In genomic region chr15:38853608-38854007, GRCh38 we compare ENCODE assay signal across 9 cellular contexts.
DNase-seq lines count a peak whose midpoint lies in the region; ATAC-seq, FAIRE-seq and TF ChIP-seq lines count a peak whose summit lies in the region.
"Had no signal": no experiment of that assay in that cellular context is flagged by ENCODE, and none has a peak within 500 bp of the region (broad histone marks: within the 10 kb centered on the region; RNA-seq: fewer than 3 reads in every experiment).

No MANE protein-coding gene starts in this region.

- CTCF ChIA-PET in A549 (lab: Yijun Ruan, JAX): no interaction called here

- no peaks in the 10 kb centered on the region for H3K4me1 Mint-ChIP-seq in glutamatergic neuron (ENCODE audit: low read depth, unreplicated experiment)

- WGBS in A549 (ENCODE audit: missing lambda C conversion rate): 73% methylated on average over 1 of the region's 1 CpG

- TF ChIP-seq RAD21 in A549 (conservative IDR thresholded peaks at IDR 0.05 in 1 of 2, IDR thresholded peaks at IDR 0.05 in 1 of 2): peak; percentile 12 to 25; a peak in 2 of 5 replicates

- TF ChIP-seq POLR2A in A549 (IDR thresholded peaks at IDR 0.05; ENCODE audit: low read length): no peak
- no peak for TF ChIP-seq POLR2A in uterus (IDR thresholded peaks at IDR 0.05)

- H3K36me3 ChIP-seq in ascending aorta (no peaks in the 10 kb centered on the region), uterus (no peaks in the 10 kb centered on the region)

- H3K27ac Mint-ChIP-seq in glutamatergic neuron (ENCODE audit: unreplicated experiment): no peak overlapping the region

- H3K4me3 Mint-ChIP-seq in glutamatergic neuron (ENCODE audit: unreplicated experiment): no peak overlapping the region

- H3K4me3 ChIP-seq in A549: no peak overlapping the region
- H3K4me3 ChIP-seq in ascending aorta: no peak overlapping the region
- H3K4me3 ChIP-seq in uterus: no peak overlapping the region
- H3K4me3 ChIP-seq: SK-N-MC had no signal

- intact Hi-C loops in ascending aorta (cut with DNase I) (no loop called here), uterus (cut with DNase I; ENCODE audit: low total_unique reads) (no loop called here)

- peak; percentile 47 to 71; a peak in 3 of 6 replicates for ATAC-seq in A549

- no peaks in the 10 kb centered on the region for H3K36me3 Mint-ChIP-seq in glutamatergic neuron (ENCODE audit: unreplicated experiment)

- DNase-seq in A549 (ENCODE audit: low read depth in 1 of 2, low spot score in 1 of 2) (peak in 1 of 2 experiments; percentile 42), H4 (ENCODE audit: low spot score) (peak; percentile 37), UCSD-AML1 (lab: John Stamatoyannopoulos, UW; ENCODE audit: unreplicated experiment) (peak; percentile 18), glutamatergic neuron (peak; percentile 45), ascending aorta (ENCODE audit: low spot score in 2 of 2) (no peak), uterus (no peak), GF-D8 (lab: John Stamatoyannopoulos, UW) (no peak), NCI-H146 treated with DMSO at 0.1 percent for 48 hours (lab: John Stamatoyannopoulos, UW; ENCODE audit: unreplicated experiment) (no peak)

- H3K4me1 ChIP-seq in A549: no peaks in the 10 kb centered on the region
- H3K4me1 ChIP-seq in ascending aorta: no peaks in the 10 kb centered on the region
- no peaks in the 10 kb centered on the region for H3K4me1 ChIP-seq in uterus

- no peaks in the 10 kb centered on the region for H3K9me3 ChIP-seq in A549
- H3K9me3 ChIP-seq in ascending aorta: no peaks in the 10 kb centered on the region
- H3K9me3 ChIP-seq in uterus: no peaks in the 10 kb centered on the region

- no peak for TF ChIP-seq EP300 in A549 (IDR thresholded peaks at IDR 0.05)

- H3K27me3 ChIP-seq in ascending aorta (no peaks in the 10 kb centered on the region), uterus (no peaks in the 10 kb centered on the region)

- no peaks in the 10 kb centered on the region for H3K9me3 Mint-ChIP-seq in glutamatergic neuron (ENCODE audit: unreplicated experiment)

- POLR2A ChIA-PET in A549 (lab: Yijun Ruan, JAX): no interaction called here

- peaks cover 4% of the 10 kb centered on the region for H3K27me3 Mint-ChIP-seq in glutamatergic neuron (ENCODE audit: unreplicated experiment)

- H3K27ac ChIP-seq in A549: no peak overlapping the region
- H3K27ac ChIP-seq in ascending aorta: no peak overlapping the region
- H3K27ac ChIP-seq in uterus: no peak overlapping the region
- H3K27ac ChIP-seq: SK-N-MC had no signal

- TF ChIP-seq CTCF in A549 (IDR thresholded peaks at IDR 0.05) (no peak), glutamatergic neuron (IDR thresholded peaks at IDR 0.05; ENCODE audit: partially characterized antibody, unreplicated experiment) (no peak), ascending aorta (IDR thresholded peaks at IDR 0.05) (peak in 1 of 3 experiments; percentile 6), uterus (IDR thresholded peaks at IDR 0.05) (no peak)

- FAIRE-seq in A549 (lab: Jason Lieb, UNC): no peak

- H3K4me2 ChIP-seq in A549: no peak overlapping the region

TF ChIP-seq in A549, 52 proteins besides CTCF, POLR2A, EP300 and RAD21:
- TF ChIP-seq SMC3 (IDR thresholded peaks at IDR 0.05) (0 out of 3 replicates have a peak, but pooled peaks have one; percentile 10), BHLHE40 (IDR thresholded peaks at IDR 0.05; ENCODE audit: low read depth, low read length) (no peak)

Comparison
In these comparisons a context has a peak if more than half of its experiments do, and no peak if none do; other contexts are left out.
1. DNase-seq: peak in H4 (single experiment), UCSD-AML1 (single experiment) and glutamatergic neuron (single experiment); none in ascending aorta (0 of 2), uterus (0 of 2), GF-D8 (single experiment) and NCI-H146 treated with DMSO at 0.1 percent for 48 hours (single experiment).